In genomic region chr21:25862596-25862995, GRCh38 we compare ENCODE assay signal across 7 cellular contexts.
A peak's percentile ranks its signal among the peaks of the same experiment; 100 is the strongest.
DNase-seq lines count a peak whose midpoint lies in the region; ATAC-seq, FAIRE-seq and TF ChIP-seq lines count a peak whose summit lies in the region.

No MANE protein-coding gene starts in this region.

- H3K9me3 Mint-ChIP-seq in nephron progenitor cell, result peaks cover 4% of the 10 kb centered on the region

- H3K4me2 ChIP-seq in K562 (ENCODE audit: insufficient read depth, low read length), result no peak overlapping the region

- WGBS in K562 (ENCODE audit: insufficient coverage, low coverage, missing lambda C conversion rate), result 0% methylated on average over 1 of the region's 1 CpG

- peak; percentile 68 for FAIRE-seq in GM19239 (lab: Jason Lieb, UNC)
- FAIRE-seq in K562 (lab: Jason Lieb, UNC), result peak; percentile 94

- no peak overlapping the region for H3K4me3 Mint-ChIP-seq in nephron progenitor cell

- no TSS peak for BruUV-seq in K562 (replicated peaks; lab: Mats Ljungman, UMichigan)

- peaks cover 5% of the 10 kb centered on the region for H3K4me1 Mint-ChIP-seq in nephron progenitor cell

- H4K20me1 ChIP-seq in K562 (replicated peaks; ENCODE audit: control insufficient read depth, insufficient read depth, low read length), result no peaks in the 10 kb centered on the region

- H3K27me3 ChIP-seq in K562 (ENCODE audit: control insufficient read depth in 2 of 2, insufficient read depth in 2 of 2, low read length in 2 of 2), result no peaks in the 10 kb centered on the region; a peak in 1 of 5 replicates

- H2AFZ ChIP-seq in K562 (ENCODE audit: low read depth, low read length), result no peak overlapping the region

- TF ChIP-seq RAD21 in K562 (CRISPR knock-in tag; conservative IDR thresholded peaks at IDR 0.05 in 1 of 2, IDR thresholded peaks at IDR 0.05 in 1 of 2), result peak; percentile 59 to 78

- H3K4me1 ChIP-seq in K562 (replicated peaks in 1 of 2; ENCODE audit: control insufficient read depth in 2 of 2, insufficient read depth in 2 of 2, low read length in 2 of 2), result no peaks in the 10 kb centered on the region

- H3K27me3 Mint-ChIP-seq in nephron progenitor cell (ENCODE audit: low read depth, poor library complexity), result peaks cover 3% of the 10 kb centered on the region

- CTCF ChIA-PET in K562 (lab: Yijun Ruan, JAX; ENCODE audit: low intra/inter-chr PET ratio), result interaction anchor here (1.1 to 2.8 kb wide), 2 partner anchors 61 to 254 kb away, joined by 3 to 20 read pairs; partner anchors contain the start of gene MRPL39

- no peak for TF ChIP-seq EP300 in K562 (IDR thresholded peaks at IDR 0.05; ENCODE audit: low read length)

- in situ Hi-C loops in K562 (cut with MboI), result loop anchor here (5.0 kb wide), 1 partner anchor 255 kb away; the partner anchor contains the start of gene MRPL39

- TF ChIP-seq CTCF in K562 (IDR thresholded peaks at IDR 0.05 in 2 of 3, conservative IDR thresholded peaks at IDR 0.05 in 1 of 3; ENCODE audit: insufficient read depth in 2 of 3, low read depth in 1 of 3, low read length in 3 of 3) (peak; percentile 74 to 86 (median 83)), nephron progenitor cell (IDR thresholded peaks at IDR 0.05) (peak; percentile 58)

- no peak overlapping the region for H3K4me3 ChIP-seq in K562

- TF ChIP-seq POLR2A in K562 (conservative IDR thresholded peaks at IDR 0.05), result no peak

- peak; percentile 78 for ATAC-seq in K562

- no peaks in the 10 kb centered on the region for H3K36me3 ChIP-seq in K562 (ENCODE audit: control insufficient read depth, insufficient read depth, low read length)

- no peaks in the 10 kb centered on the region for H3K9me3 ChIP-seq in K562 (replicated peaks; ENCODE audit: control insufficient read depth, insufficient read depth, low read depth, low read length)

- H3K27ac Mint-ChIP-seq in nephron progenitor cell, result no peak overlapping the region

- intact Hi-C loops in K562 (cut with micrococcal nuclease), result loop anchor here (1.0 to 10.0 kb wide), 3 partner anchors 60 to 254 kb away; no protein-coding TSS in a partner anchor

- no peak overlapping the region for H3K9ac ChIP-seq in K562 (ENCODE audit: insufficient read depth in 1 of 2, low read depth in 2 of 2, low read length in 2 of 2)

- no peaks in the 10 kb centered on the region for H3K79me2 ChIP-seq in K562 (ENCODE audit: control insufficient read depth, insufficient read depth, low read length)

- POLR2A ChIA-PET in K562 (lab: Yijun Ruan, JAX), result interaction anchor here (0.7 kb wide), 1 partner anchor 11 kb away, joined by 3 read pairs; no protein-coding TSS in a partner anchor

- no peak overlapping the region for H3K27ac ChIP-seq in K562 (ENCODE audit: extremely low read depth, low read depth, low read length)

- peak; percentile 44 for DNase-seq in EH (ENCODE audit: low read depth)
- peak; percentile 24 for DNase-seq in GM19239 (ENCODE audit: insufficient read length, low spot score)
- DNase-seq in MV-4-11 (lab: John Stamatoyannopoulos, UW), result peak; percentile 60
- DNase-seq in K562 (ENCODE audit: extremely low read depth in 1 of 4, low spot score in 3 of 4), result peak; percentile 40 to 55 (median 48)
- DNase-seq in nephron progenitor cell, result peak; percentile 4
- no peak for DNase-seq in effector CD8-positive, alpha-beta T cell (lab: John Stamatoyannopoulos, UW)
- DNase-seq in T1000 (lab: John Stamatoyannopoulos, UW), result no peak

- H3K9me1 ChIP-seq in K562 (ENCODE audit: control insufficient read depth, insufficient read depth, low read length), result no peaks in the 10 kb centered on the region

- no peaks in the 10 kb centered on the region for H3K36me3 Mint-ChIP-seq in nephron progenitor cell (ENCODE audit: low read depth)

TF ChIP-seq in K562, 482 proteins besides CTCF, POLR2A, EP300 and RAD21 (continues in another document):
- no peak for TF ChIP-seq ZNF282 (CRISPR knock-in tag; IDR thresholded peaks at IDR 0.05)
- TF ChIP-seq MEF2A (IDR thresholded peaks at IDR 0.05; ENCODE audit: control insufficient read depth, low read depth, low read length), result no peak
- TF ChIP-seq SPI1 (IDR thresholded peaks at IDR 0.05; ENCODE audit: borderline replicate concordance, low read depth, low read length), result peak; percentile 72
- TF ChIP-seq KLF16 (IDR thresholded peaks at IDR 0.05), result peak; percentile 69
- no peak for TF ChIP-seq JUND (IDR thresholded peaks at IDR 0.05; ENCODE audit: borderline replicate concordance, low read depth, low read length)
- TF ChIP-seq JUND (tag; IDR thresholded peaks at IDR 0.05; ENCODE audit: borderline replicate concordance, low read depth, low read length), result no peak
- no peak for TF ChIP-seq NEUROD1 (IDR thresholded peaks at IDR 0.05; ENCODE audit: borderline replicate concordance, low read depth, low read length, partially characterized antibody)
- TF ChIP-seq NCOA2 (IDR thresholded peaks at IDR 0.05; ENCODE audit: partially characterized antibody in 2 of 2), result no peak
- no peak for TF ChIP-seq PKNOX1 (IDR thresholded peaks at IDR 0.05)
- TF ChIP-seq ZNF766 (CRISPR knock-in tag; conservative IDR thresholded peaks at IDR 0.05), result no peak
- TF ChIP-seq EHMT2 (IDR thresholded peaks at IDR 0.05), result peak; percentile 84; the same call in 1 of the 2 replicates
- TF ChIP-seq BRD4 (IDR thresholded peaks at IDR 0.05), result no peak
- peak; percentile 64 for TF ChIP-seq SMC3 (conservative IDR thresholded peaks at IDR 0.05; ENCODE audit: insufficient read depth, low read depth, low read length)
- no peak for TF ChIP-seq ZNF707 (CRISPR knock-in tag; conservative IDR thresholded peaks at IDR 0.05)
- TF ChIP-seq PBX2 (CRISPR knock-in tag; IDR thresholded peaks at IDR 0.05; ENCODE audit: low read depth), result no peak
- 0 out of 2 replicates have a peak, but pooled peaks have one; percentile 6 for TF ChIP-seq PBX2 (tag; conservative IDR thresholded peaks at IDR 0.05; ENCODE audit: low read depth)
- TF ChIP-seq PPARD (CRISPR knock-in tag; IDR thresholded peaks at IDR 0.05), result no peak
- no peak for TF ChIP-seq ZNF212 (CRISPR knock-in tag; IDR thresholded peaks at IDR 0.05)
- TF ChIP-seq YBX1 (IDR thresholded peaks at IDR 0.05), result no peak
- no peak for TF ChIP-seq KDM5B (IDR thresholded peaks at IDR 0.05; ENCODE audit: insufficient replicate concordance, low read depth, low read length)
- no peak for TF ChIP-seq TAF15 (IDR thresholded peaks at IDR 0.05; ENCODE audit: low read depth, low read length)
- TF ChIP-seq SAP30 (IDR thresholded peaks at IDR 0.05; ENCODE audit: borderline replicate concordance, insufficient read depth, low read depth, low read length, poor library complexity, severe bottlenecking), result no peak
- TF ChIP-seq ZBTB1 (CRISPR knock-in tag; IDR thresholded peaks at IDR 0.05; ENCODE audit: borderline replicate concordance, low read depth), result no peak
- TF ChIP-seq FOSL1 (tag; conservative IDR thresholded peaks at IDR 0.05), result no peak
- TF ChIP-seq, protein P1, sequence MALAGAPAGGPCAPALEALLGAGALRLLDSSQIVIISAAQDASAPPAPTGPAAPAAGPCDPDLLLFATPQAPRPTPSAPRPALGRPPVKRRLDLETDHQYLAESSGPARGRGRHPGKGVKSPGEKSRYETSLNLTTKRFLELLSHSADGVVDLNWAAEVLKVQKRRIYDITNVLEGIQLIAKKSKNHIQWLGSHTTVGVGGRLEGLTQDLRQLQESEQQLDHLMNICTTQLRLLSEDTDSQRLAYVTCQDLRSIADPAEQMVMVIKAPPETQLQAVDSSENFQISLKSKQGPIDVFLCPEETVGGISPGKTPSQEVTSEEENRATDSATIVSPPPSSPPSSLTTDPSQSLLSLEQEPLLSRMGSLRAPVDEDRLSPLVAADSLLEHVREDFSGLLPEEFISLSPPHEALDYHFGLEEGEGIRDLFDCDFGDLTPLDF (CRISPR knock-in tag; IDR thresholded peaks at IDR 0.05), result no peak
- no peak for TF ChIP-seq HMG20A (CRISPR knock-in tag; conservative IDR thresholded peaks at IDR 0.05)
- TF ChIP-seq ZBTB26 (CRISPR knock-in tag; IDR thresholded peaks at IDR 0.05), result no peak

Comparison
In these comparisons a context has a peak if more than half of its experiments do, and no peak if none do; other contexts are left out.
1. DNase-seq: peak in EH (single experiment), GM19239 (single experiment), MV-4-11 (single experiment), K562 (4 of 4) and nephron progenitor cell (single experiment); none in effector CD8-positive, alpha-beta T cell (single experiment) and T1000 (single experiment).